In the genomic region with DNA sequence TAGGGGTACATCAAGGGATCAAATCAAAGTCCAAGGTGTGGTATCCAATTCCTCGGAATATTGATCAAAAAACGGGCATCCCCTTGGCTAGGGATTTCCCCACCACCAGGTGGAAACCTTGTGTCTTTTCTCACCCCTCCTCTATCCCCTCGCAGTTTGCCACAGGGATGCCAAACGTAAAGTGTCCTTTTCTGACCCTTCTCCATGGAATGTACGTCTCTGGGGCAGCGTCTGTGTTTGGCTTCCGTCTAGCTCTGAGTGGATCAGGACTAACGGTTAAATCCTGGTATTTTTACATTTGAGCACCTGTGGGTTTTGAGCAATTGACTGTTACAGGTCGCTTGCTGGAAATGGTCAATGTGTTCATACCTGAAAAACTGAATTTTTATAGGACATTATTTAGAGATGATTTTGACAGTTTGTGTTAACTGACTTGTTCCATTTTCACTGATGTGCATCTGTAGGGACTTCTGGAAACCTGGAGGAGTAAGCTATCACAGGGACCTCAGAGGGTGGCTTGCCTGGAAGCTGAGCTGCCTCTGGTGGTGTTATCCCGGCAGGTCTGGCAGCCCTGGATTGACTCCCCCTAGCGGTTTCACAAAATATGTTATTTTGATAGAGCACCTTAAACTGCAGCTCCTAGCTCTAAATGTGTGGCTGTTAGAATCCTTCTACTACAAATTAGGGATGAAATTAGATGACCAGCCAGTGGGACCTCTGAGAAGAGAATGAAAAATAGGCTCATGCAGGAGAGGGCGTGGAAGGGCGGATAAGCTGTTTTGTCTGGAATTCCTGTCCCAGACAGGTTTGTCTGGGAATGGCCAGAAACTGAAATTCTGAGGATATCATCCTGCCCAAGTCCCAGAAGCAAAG, we compare ENCODE assay signal across 7 cellular contexts. TPM values are rescaled to one million over a fixed set of nuclear protein-coding genes. Genes with fewer than 3 reads are reported as not detected.
DNase-seq lines count a peak whose midpoint lies in the region; ATAC-seq and TF ChIP-seq lines count a peak whose summit lies in the region.

No MANE protein-coding gene starts in this region.

- H3K27ac ChIP-seq in HEK293 (ENCODE audit: extremely low read depth, low read depth, low read length) (no peak overlapping the region), RWPE2 (ENCODE audit: poor library complexity, severe bottlenecking) (peak overlapping the region; percentile 86), heart right ventricle (peak overlapping the region in 3 of 10 donors; percentile 30 to 72 (median 62))

- no peaks in the 10 kb centered on the region for H3K36me3 ChIP-seq in HEK293 (ENCODE audit: control insufficient read depth in 2 of 2, insufficient read depth in 1 of 2, low read length in 2 of 2)
- H3K36me3 ChIP-seq in MG63 = no peaks in the 10 kb centered on the region
- H3K36me3 ChIP-seq in RWPE2 (ENCODE audit: low read depth) = no peaks in the 10 kb centered on the region
- no peaks in the 10 kb centered on the region for H3K36me3 ChIP-seq in adipocyte (ENCODE audit: control insufficient read depth, insufficient read depth, low read length, severe bottlenecking)
- no peaks in the 10 kb centered on the region for H3K36me3 ChIP-seq in heart right ventricle

- peak; percentile 15 for DNase-seq in GM12864 (ENCODE audit: low read depth)
- peak; percentile 52 for DNase-seq in MG63
- no peak for DNase-seq in RWPE2 (ENCODE audit: low spot score)
- DNase-seq in adipocyte (ENCODE audit: low read depth) = peak; percentile 90
- DNase-seq in heart right ventricle = peak; percentile 41 to 62
- DNase-seq in pulmonary artery endothelial cell (ENCODE audit: low read depth, low spot score) = peak; percentile 48

- no peaks in the 10 kb centered on the region for H3K27me3 ChIP-seq in MG63
- no peaks in the 10 kb centered on the region for H3K27me3 ChIP-seq in RWPE2 (ENCODE audit: insufficient read depth, poor library complexity, severe bottlenecking)
- H3K27me3 ChIP-seq in adipocyte (replicated peaks; ENCODE audit: control insufficient read depth, insufficient read depth, low read length) = no peaks in the 10 kb centered on the region
- no peaks in the 10 kb centered on the region for H3K27me3 ChIP-seq in heart right ventricle

- POLR2A ChIA-PET in HEK293 (lab: Yijun Ruan, JAX) = no interaction called here

- H3K9me3 ChIP-seq in HEK293 (ENCODE audit: control insufficient read depth, insufficient read depth, low read depth, low read length) (no peaks in the 10 kb centered on the region), MG63 (no peaks in the 10 kb centered on the region), RWPE2 (ENCODE audit: severe bottlenecking) (no peaks in the 10 kb centered on the region), adipocyte (ENCODE audit: control insufficient read depth, low read length) (no peaks in the 10 kb centered on the region), heart right ventricle (no peaks in the 10 kb centered on the region)

- H3K4me1 ChIP-seq in HEK293 (ENCODE audit: control insufficient read depth, insufficient read depth, low read length) (no peaks in the 10 kb centered on the region), RWPE2 (ENCODE audit: insufficient read depth, poor library complexity, severe bottlenecking) (peaks cover 21% of the 10 kb centered on the region), adipocyte (ENCODE audit: control insufficient read depth, insufficient read depth, low read length) (peaks cover 15% of the 10 kb centered on the region), heart right ventricle (peaks cover 0 to 40% (median 21%) of the 10 kb centered on the region in 9 donors)

- CTCF ChIA-PET in HEK293 (lab: Yijun Ruan, JAX) = interaction anchor here (0.6 to 2.7 kb wide), 30 partner anchors 10 to 774 kb away, joined by 3 to 21 read pairs (median 4); a partner anchor contains a TSS

- H3K4me3 ChIP-seq in GM12864 (ENCODE audit: low read depth, low read length) (no peak overlapping the region), HEK293 (ENCODE audit: low read depth, low read length) (no peak overlapping the region), MG63 (no peak overlapping the region), RWPE2 (ENCODE audit: severe bottlenecking) (no peak overlapping the region), adipocyte (ENCODE audit: low read length) (peak overlapping the region; percentile 44), heart right ventricle (no peak overlapping the region)

- intact Hi-C loops in heart right ventricle (cut with DNase I) = loop anchor here in 4 of 10 donors (10.0 kb wide), 4 partner anchors 162 to 622 kb away; no protein-coding TSS in a partner anchor

- WGBS in heart right ventricle, 2 donors = 18 to 32% methylated on average over 13 of the region's 13 CpGs

- TF ChIP-seq CTCF in GM12864 (IDR thresholded peaks at IDR 0.05; ENCODE audit: low read depth, low read length, missing control alignments) = peak; percentile 82
- peak; percentile 42; the same call in 1 of the 2 replicates for TF ChIP-seq CTCF in HEK293 (tag by site-specific recombination; IDR thresholded peaks at IDR 0.05)
- TF ChIP-seq CTCF in RWPE2 (IDR thresholded peaks at IDR 0.05; ENCODE audit: poor library complexity, severe bottlenecking) = peak; percentile 93
- peak; percentile 71 to 89 (median 84) for TF ChIP-seq CTCF in heart right ventricle (IDR thresholded peaks at IDR 0.05)

- peak overlapping the region; percentile 4 for H3K9ac ChIP-seq in adipocyte (ENCODE audit: low read length)

- ATAC-seq in RWPE2 (ENCODE audit: low read depth) (peak; percentile 78), heart right ventricle (peak; percentile 44 to 77 (median 72))

TF ChIP-seq in HEK293, 187 proteins besides CTCF, POLR2A, EP300 and RAD21:
- TF ChIP-seq KLF7 (tag by site-specific recombination; IDR thresholded peaks at IDR 0.05; ENCODE audit: borderline replicate concordance) (no peak), ZNF549 (tag by site-specific recombination; IDR thresholded peaks at IDR 0.05) (no peak), SCRT1 (tag by site-specific recombination; IDR thresholded peaks at IDR 0.05; ENCODE audit: borderline replicate concordance) (0 out of 2 replicates have a peak, but pooled peaks have one; percentile 62), ZNF169 (tag by site-specific recombination; IDR thresholded peaks at IDR 0.05) (no peak), ZNF404 (tag by site-specific recombination; IDR thresholded peaks at IDR 0.05) (no peak), ZNF624 (tag by site-specific recombination; IDR thresholded peaks at IDR 0.05) (no peak), BCL11A (tag by site-specific recombination; IDR thresholded peaks at IDR 0.05; ENCODE audit: low read depth) (no peak), KLF8 (tag by site-specific recombination; IDR thresholded peaks at IDR 0.05) (no peak), ZNF335 (tag by site-specific recombination; conservative IDR thresholded peaks at IDR 0.05) (peak; percentile 76), ZNF654 (tag by site-specific recombination; IDR thresholded peaks at IDR 0.05; ENCODE audit: low read depth) (peak; percentile 31), ZNF660 (tag by site-specific recombination; IDR thresholded peaks at IDR 0.05) (peak; percentile 43; the same call in 1 of the 2 replicates), SALL2 (tag by site-specific recombination; IDR thresholded peaks at IDR 0.05; ENCODE audit: borderline replicate concordance) (no peak), SCRT2 (tag by site-specific recombination; IDR thresholded peaks at IDR 0.05) (peak; percentile 86), ZNF394 (tag by site-specific recombination; IDR thresholded peaks at IDR 0.05; ENCODE audit: borderline replicate concordance) (peak; percentile 31; the same call in 1 of the 2 replicates), ZNF214 (tag by site-specific recombination; IDR thresholded peaks at IDR 0.05; ENCODE audit: borderline replicate concordance) (no peak)
- TF ChIP-seq, protein P1, sequence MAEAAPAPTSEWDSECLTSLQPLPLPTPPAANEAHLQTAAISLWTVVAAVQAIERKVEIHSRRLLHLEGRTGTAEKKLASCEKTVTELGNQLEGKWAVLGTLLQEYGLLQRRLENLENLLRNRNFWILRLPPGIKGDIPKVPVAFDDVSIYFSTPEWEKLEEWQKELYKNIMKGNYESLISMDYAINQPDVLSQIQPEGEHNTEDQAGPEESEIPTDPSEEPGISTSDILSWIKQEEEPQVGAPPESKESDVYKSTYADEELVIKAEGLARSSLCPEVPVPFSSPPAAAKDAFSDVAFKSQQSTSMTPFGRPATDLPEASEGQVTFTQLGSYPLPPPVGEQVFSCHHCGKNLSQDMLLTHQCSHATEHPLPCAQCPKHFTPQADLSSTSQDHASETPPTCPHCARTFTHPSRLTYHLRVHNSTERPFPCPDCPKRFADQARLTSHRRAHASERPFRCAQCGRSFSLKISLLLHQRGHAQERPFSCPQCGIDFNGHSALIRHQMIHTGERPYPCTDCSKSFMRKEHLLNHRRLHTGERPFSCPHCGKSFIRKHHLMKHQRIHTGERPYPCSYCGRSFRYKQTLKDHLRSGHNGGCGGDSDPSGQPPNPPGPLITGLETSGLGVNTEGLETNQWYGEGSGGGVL (tag by site-specific recombination; IDR thresholded peaks at IDR 0.05) = no peak

RNA-seq across cellular contexts. Expression of a gene that starts 8.8 kb away (rescaled TPM):
- total RNA-seq in MG63 (2014; rRNA removed; shearing (Covaris generic); ENCODE audit: low replicate concordance) = 2.3 and 10.5 TPM in 2 replicates
- total RNA-seq in heart right ventricle (100 to 1,000 TPM in 9 of 10 donors, 10 to 100 TPM in 1; 99.1 to 125 (median 107) TPM), pulmonary artery endothelial cell (36.0 and 60.2 TPM in 2 replicates)
- polyA plus RNA-seq in heart right ventricle = 100 to 1,000 TPM in 1 of 2 donors, 10 to 100 TPM in 1; 97.6 to 203 TPM

Comparison
In these comparisons a context has a peak if more than half of its experiments do, and no peak if none do; other contexts are left out.
1. CTCF ChIP-seq: peak in every context shown above with its lines; median percentile 93 in RWPE2; 84 in heart right ventricle; 82 in GM12864; 42 in HEK293.